Comparison of ENCODE assay signal across 8 cellular contexts in genomic region chr10:97914837-97915211, GRCh38.
DNase-seq lines count a peak whose midpoint lies in the region; ATAC-seq and TF ChIP-seq lines count a peak whose summit lies in the region.

No MANE protein-coding gene starts in this region.

- no peaks in the 10 kb centered on the region for H3K36me3 ChIP-seq in CD4-positive, alpha-beta memory T cell (ENCODE audit: insufficient read depth, low read length)
- no peaks in the 10 kb centered on the region for H3K36me3 ChIP-seq in right atrium auricular region
- no peaks in the 10 kb centered on the region for H3K36me3 ChIP-seq in sigmoid colon

- H3K9me3 ChIP-seq in CD4-positive, alpha-beta memory T cell (ENCODE audit: control insufficient read depth in 1 of 2, low read length in 2 of 2) = no peaks in the 10 kb centered on the region
- H3K9me3 ChIP-seq in right atrium auricular region (no peaks in the 10 kb centered on the region), sigmoid colon (no peaks in the 10 kb centered on the region)

- H3K4me1 Mint-ChIP-seq in CD4-positive, alpha-beta memory T cell = peaks cover 4 to 14% (median 8%) of the 10 kb centered on the region in 4 donors

- no peak overlapping the region for H3K27ac ChIP-seq in CD4-positive, alpha-beta memory T cell (ENCODE audit: low read depth, low read length)
- no peak overlapping the region for H3K27ac ChIP-seq in right atrium auricular region
- no peak overlapping the region for H3K27ac ChIP-seq in sigmoid colon

- POLR2A ChIA-PET in CD4-positive, alpha-beta memory T cell (lab: Charles Lee; ENCODE audit: partially characterized antibody) = no interaction called here

- TF ChIP-seq CTCF in right atrium auricular region (IDR thresholded peaks at IDR 0.05) = peak; percentile 84 to 95
- TF ChIP-seq CTCF in sigmoid colon (IDR thresholded peaks at IDR 0.05) = peak; percentile 54 to 90 (median 74)

- H3K27me3 ChIP-seq in CD4-positive, alpha-beta memory T cell (ENCODE audit: insufficient read depth, low read length) = no peaks in the 10 kb centered on the region
- H3K27me3 ChIP-seq in right atrium auricular region (no peaks in the 10 kb centered on the region), sigmoid colon (peaks cover 0 to 14% (median 4%) of the 10 kb centered on the region in 3 donors)

- TF ChIP-seq EP300 in sigmoid colon (IDR thresholded peaks at IDR 0.05) = no peak

- peaks cover 7 to 15% of the 10 kb centered on the region in 2 donors for H3K27me3 Mint-ChIP-seq in CD4-positive, alpha-beta memory T cell

- intact Hi-C loops in CD4-positive, alpha-beta memory T cell (cut with micrococcal nuclease) = loop anchor here (1.0 to 5.0 kb wide), 3 partner anchors 126 to 1332 kb away; no protein-coding TSS in a partner anchor
- intact Hi-C loops in sigmoid colon (cut with DNase I) = loop anchor here (2.0 to 10.0 kb wide), 2 partner anchors 126 to 400 kb away; no protein-coding TSS in a partner anchor

- DNase-seq in CD4-positive, alpha-beta memory T cell = peak; percentile 53 to 61 (median 57)
- DNase-seq in NCI-H1105 treated with DMSO at 0.1 percent for 48 hours (lab: John Stamatoyannopoulos, UW) (peak; percentile 60), T-helper 9 cell (peak; percentile 59), amygdala (lab: John Stamatoyannopoulos, UW) (peak in 53 of 56 donors; percentile 10 to 84 (median 62)), right atrium auricular region (ENCODE audit: low spot score) (no peak), sigmoid colon (peak; percentile 79)

- H3K4me1 ChIP-seq in CD4-positive, alpha-beta memory T cell (ENCODE audit: insufficient read depth, low read length) = peaks cover 13% of the 10 kb centered on the region
- peaks cover 0 to 26% of the 10 kb centered on the region in 2 donors for H3K4me1 ChIP-seq in right atrium auricular region
- H3K4me1 ChIP-seq in sigmoid colon = peaks cover 0 to 9% (median 7%) of the 10 kb centered on the region in 4 donors

- WGBS in sigmoid colon, 2 donors = 4 to 7% methylated on average over 11 of the region's 11 CpGs

- H3K9me3 Mint-ChIP-seq in CD4-positive, alpha-beta memory T cell = no peaks in the 10 kb centered on the region

- peak; percentile 67 for ATAC-seq in GM21717 (IDR thresholded peaks at IDR 0.05; ENCODE audit: unreplicated experiment)
- no peak for ATAC-seq in GM21526 (IDR thresholded peaks at IDR 0.05; ENCODE audit: low FRiP score, unreplicated experiment)

- peak overlapping the region in 1 of 8 donors; percentile 8 for H3K4me3 Mint-ChIP-seq in CD4-positive, alpha-beta memory T cell

- CTCF ChIA-PET in CD4-positive, alpha-beta memory T cell (lab: Charles Lee; ENCODE audit: partially characterized antibody) = interaction anchor here (0.6 to 7.3 kb wide), 21 partner anchors 9 to 1332 kb away, joined by 3 to 103 read pairs (median 4); partner anchors contain the start of gene ZFYVE27

- H3K36me3 Mint-ChIP-seq in CD4-positive, alpha-beta memory T cell = no peaks in the 10 kb centered on the region

- no peak for TF ChIP-seq POLR2A in sigmoid colon (IDR thresholded peaks at IDR 0.05)

- no peak overlapping the region for H3K4me3 ChIP-seq in CD4-positive, alpha-beta memory T cell (ENCODE audit: low read length in 2 of 2)
- H3K4me3 ChIP-seq in right atrium auricular region (no peak overlapping the region), sigmoid colon (no peak overlapping the region)

- no peak overlapping the region for H3K27ac Mint-ChIP-seq in CD4-positive, alpha-beta memory T cell
